ENCODE assay signal across 13 cellular contexts in the genomic region with DNA sequence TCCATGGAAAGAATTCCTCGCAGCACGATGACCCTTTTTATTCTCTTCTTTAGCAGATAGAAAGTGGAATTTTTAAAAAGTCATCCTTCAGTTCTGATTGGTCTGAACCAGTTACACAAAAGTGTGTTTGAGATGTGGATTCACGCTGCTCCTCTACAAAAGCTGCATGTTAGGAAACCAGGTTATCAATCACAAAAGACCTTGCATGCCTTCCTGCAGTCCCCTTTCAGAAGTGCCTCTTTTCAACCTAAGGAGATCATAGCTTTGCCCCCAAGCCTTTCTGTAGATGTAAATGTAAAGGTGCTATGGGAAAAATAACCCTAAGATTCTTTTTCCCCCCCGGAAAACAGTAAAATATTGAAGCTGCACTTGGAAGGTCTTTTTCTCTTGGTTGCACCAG.
A peak's percentile ranks its signal among the peaks of the same experiment; 100 is the strongest.
DNase-seq lines count a peak whose midpoint lies in the region; ATAC-seq and TF ChIP-seq lines count a peak whose summit lies in the region.
"Had no signal": no experiment of that assay in that cellular context is flagged by ENCODE, and none has a peak within 500 bp of the region (broad histone marks: within the 10 kb centered on the region; RNA-seq: fewer than 3 reads in every experiment).

No MANE protein-coding gene starts in this region.

- no peaks in the 10 kb centered on the region for H3K79me1 ChIP-seq in neuronal stem cell (ENCODE audit: low read depth, low read length)

- H3K14ac ChIP-seq in neuronal stem cell (ENCODE audit: low read length) = no peak overlapping the region

- H3K27me3 ChIP-seq in H7 (ENCODE audit: control insufficient read depth, insufficient read depth, low read length) (no peaks in the 10 kb centered on the region), NT2/D1 (ENCODE audit: insufficient read depth, insufficient read length) (no peaks in the 10 kb centered on the region), iPS-18a (ENCODE audit: control insufficient read depth, insufficient read depth, low read length) (no peaks in the 10 kb centered on the region), neuronal stem cell (ENCODE audit: control insufficient read depth in 3 of 3, insufficient read depth in 3 of 3, low read depth in 1 of 3, low read length in 3 of 3) (no peaks in the 10 kb centered on the region), foreskin keratinocyte (no peaks in the 10 kb centered on the region)

- H3K4me3 ChIP-seq in H7 (ENCODE audit: insufficient read depth, low read depth, low read length) (no peak overlapping the region), NT2/D1 (ENCODE audit: insufficient read length, low read depth) (no peak overlapping the region), iPS-18a (ENCODE audit: low read length) (peak overlapping the region; percentile 1), neuronal stem cell (ENCODE audit: low read length in 2 of 2) (no peak overlapping the region)
- H3K4me3 ChIP-seq: HAP-1, K562 had no signal

- no peak overlapping the region for H2BK12ac ChIP-seq in neuronal stem cell (ENCODE audit: low read length)

- H2BK5ac ChIP-seq in neuronal stem cell (ENCODE audit: low read length) = no peak overlapping the region

- no peak overlapping the region for H3K4ac ChIP-seq in neuronal stem cell (ENCODE audit: low read length)

- WGBS in neuronal stem cell (ENCODE audit: extremely low coverage in 2 of 2, insufficient read length in 2 of 2, insufficient replicate concordance in 1 of 2), 2 donors = no CpG with 5 or more reads among the region's 4 CpGs

- no peak overlapping the region for H4K8ac ChIP-seq in neuronal stem cell (ENCODE audit: low read depth, low read length)

- H2BK15ac ChIP-seq in neuronal stem cell (ENCODE audit: low read length) = no peak overlapping the region

- H2AFZ ChIP-seq in neuronal stem cell (ENCODE audit: low read length) = peak overlapping the region; percentile 37

- no peak overlapping the region for H2BK120ac ChIP-seq in neuronal stem cell (ENCODE audit: low read depth, low read length)

- no peak overlapping the region for H3K9ac ChIP-seq in NT2/D1 (ENCODE audit: insufficient read length, low read depth)
- H3K9ac ChIP-seq in iPS-18a (ENCODE audit: low read length) = no peak overlapping the region
- no peak overlapping the region for H3K9ac ChIP-seq in neuronal stem cell (ENCODE audit: low read depth, low read length, poor library complexity)

- H3K27ac ChIP-seq in iPS-18a (ENCODE audit: low read length) (no peak overlapping the region), neuronal stem cell (replicated peaks; ENCODE audit: low read length) (no peak overlapping the region), foreskin keratinocyte (no peak overlapping the region)

- H2AK5ac ChIP-seq in neuronal stem cell (ENCODE audit: low read depth, low read length) = no peak overlapping the region

- no peak overlapping the region for H3K18ac ChIP-seq in neuronal stem cell (ENCODE audit: low read length)

- H3K4me1 ChIP-seq in NT2/D1 (ENCODE audit: insufficient read depth, insufficient read length) (no peaks in the 10 kb centered on the region), iPS-18a (ENCODE audit: control insufficient read depth, low read depth, low read length) (peaks cover 39% of the 10 kb centered on the region), neuronal stem cell (ENCODE audit: control insufficient read depth in 2 of 2, insufficient read depth in 1 of 2, low read depth in 1 of 2, low read length in 2 of 2) (peaks cover 0 to 12% of the 10 kb centered on the region in 2 donors), foreskin keratinocyte (no peaks in the 10 kb centered on the region)

- TF ChIP-seq CTCF in foreskin keratinocyte (conservative IDR thresholded peaks at IDR 0.05) = no peak

- H4K91ac ChIP-seq in neuronal stem cell (ENCODE audit: low read depth, low read length, poor library complexity) = no peak overlapping the region

- H3K36me3 ChIP-seq in H7 (replicated peaks; ENCODE audit: control insufficient read depth, insufficient read depth, low read length) (no peaks in the 10 kb centered on the region), NT2/D1 (ENCODE audit: insufficient read depth, insufficient read length, low read length) (no peaks in the 10 kb centered on the region), iPS-18a (ENCODE audit: control insufficient read depth, low read depth, low read length) (no peaks in the 10 kb centered on the region), neuronal stem cell (replicated peaks in 1 of 2; ENCODE audit: control insufficient read depth in 2 of 2, insufficient read depth in 2 of 2, low read length in 2 of 2) (no peaks in the 10 kb centered on the region)
- H3K36me3 ChIP-seq: HAP-1 had no signal

- DNase-seq in H7 (peak; percentile 9), NT2/D1 (ENCODE audit: low read depth, low spot score) (peak; percentile 20), neuronal stem cell (ENCODE audit: low spot score) (no peak), foreskin keratinocyte (no peak)
- DNase-seq: C1 segment of cervical spinal cord; Calu3; CD4-positive, alpha-beta T cell; DMS 273 treated with DMSO at 0.1 percent for 48 hours had no signal

- H3K23ac ChIP-seq in neuronal stem cell (ENCODE audit: low read depth, low read length, poor library complexity) = no peak overlapping the region

- no peak for ATAC-seq in HG03159 (IDR thresholded peaks at IDR 0.05; ENCODE audit: unreplicated experiment)
- no peak for ATAC-seq in GM21528 (IDR thresholded peaks at IDR 0.05; ENCODE audit: low FRiP score, unreplicated experiment)
- ATAC-seq in foreskin keratinocyte = no peak
- ATAC-seq: K562 had no signal

- peaks cover 5% of the 10 kb centered on the region; the same call in 1 of the 2 replicates for H3K9me3 ChIP-seq in NT2/D1 (ENCODE audit: insufficient read depth, low read length)
- H3K9me3 ChIP-seq in iPS-18a (ENCODE audit: control insufficient read depth, low read depth, low read length) = no peaks in the 10 kb centered on the region
- H3K9me3 ChIP-seq in neuronal stem cell (replicated peaks in 1 of 2; ENCODE audit: control insufficient read depth in 2 of 2, insufficient read depth in 1 of 2, low read depth in 1 of 2, low read length in 2 of 2) = peaks cover 0 to 2% of the 10 kb centered on the region in 2 donors
- H3K9me3 ChIP-seq: HAP-1 had no signal

- H3K4me2 ChIP-seq in neuronal stem cell (ENCODE audit: insufficient read depth, low read length, poor library complexity, severe bottlenecking) = no peak overlapping the region

Comparison
In these comparisons a context has a peak if more than half of its experiments do, and no peak if none do; other contexts are left out.
1. DNase-seq: peak in H7 (single experiment) and NT2/D1 (single experiment); none in neuronal stem cell (single experiment) and foreskin keratinocyte (0 of 2).